ENCODE assay signal across 1 cellular context in genomic region chrX:48976086-48976485, GRCh38.
TF ChIP-seq lines count a peak whose summit lies in the region.

No MANE protein-coding gene starts in this region.

TF ChIP-seq in K562, 482 proteins besides CTCF, POLR2A, EP300 and RAD21:
- TF ChIP-seq NCOR1 (IDR thresholded peaks at IDR 0.05) (no peak), SPI1 (IDR thresholded peaks at IDR 0.05; ENCODE audit: borderline replicate concordance, low read depth, low read length) (peak; percentile 72; the same call in 1 of the 2 replicates)
TF ChIP-seq in K562: peak in this region for 1.
